26 cellular contexts compared by ENCODE assay signal in genomic region chr3:190847423-190847822, GRCh38. TPM values are rescaled to one million over a fixed set of nuclear protein-coding genes. Genes with fewer than 3 reads are reported as not detected.
"Had no signal": no experiment of that assay in that cellular context is flagged by ENCODE, and none has a peak within 500 bp of the region (broad histone marks: within the 10 kb centered on the region; RNA-seq: fewer than 3 reads in every experiment).

No MANE protein-coding gene starts in this region.

- H3K36me3 ChIP-seq: ascending aorta, MG63, Peyer's patch, SJSA1 had no signal

- H3K4me1 ChIP-seq: ascending aorta, Peyer's patch, SJSA1 had no signal

- H3K4me3 ChIP-seq: ascending aorta, MG63, Peyer's patch, SJSA1 had no signal

- DNase-seq: activated CD4-positive, alpha-beta T cell treated with anti-CD3 and anti-CD28 coated beads for 48 hours; activated CD4-positive, alpha-beta T cell treated with anti-CD3 and anti-CD28 coated beads, Interleukin-2, amount 50 U/mL, for 4 hours; activated CD4-positive, CD25-positive, alpha-beta regulatory T cell treated with anti-CD3 and anti-CD28 coated beads, Interleukin-2, amount 50 U/mL, for 72 hours; activated CD8-positive, alpha-beta memory T cell treated with anti-CD3 and anti-CD28 coated beads, Interleukin-2, amount 10 ng/mL, durations not matched to agents 7 days and 5 days; activated effector memory CD4-positive, alpha-beta T cell treated with anti-CD3 and anti-CD28 coated beads, Interleukin-2, amount 50 U/mL, for 16 hours; activated naive CD4-positive, alpha-beta T cell treated with Interleukin-2 at 50 U/mL for 16 hours; activated naive CD8-positive, alpha-beta T cell treated with anti-CD3 and anti-CD28 coated beads, Interleukin-2, amount 50 U/mL, for 24 hours; activated T-cell treated with anti-CD3 and anti-CD28 coated beads, Interleukin-2, amount 50 U/mL, for 24 hours; amniotic stem cell; MG63; MV-4-11; NCI-H1092 treated with DMSO at 0.1 percent for 48 hours; NCI-H1436; NCI-H1694 treated with DMSO at 0.1 percent for 48 hours; NCI-H2081; NCI-H510A treated with DMSO at 0.1 percent for 48 hours; NCI-H69; NK-92 treated with Interleukin-12 subunit alpha and Interleukin-12 subunit beta, amount 100 ng/mL, for 24 hours; Peyer's patch; Right ventricle myocardium superior had no signal

- ATAC-seq: activated CD8-positive, alpha-beta memory T cell treated with anti-CD3 and anti-CD28 coated beads, Interleukin-2, amount 10 ng/mL, durations not matched to agents 7 days and 5 days; activated naive CD4-positive, alpha-beta T cell treated with anti-CD3 and anti-CD28 coated beads, Interleukin-2, amount 50 U/mL, for 72 hours; activated naive CD8-positive, alpha-beta T cell treated with anti-CD3 and anti-CD28 coated beads, Interleukin-2, amount 50 U/mL, for 24 hours; WTC11 had no signal

- H3K9me3 ChIP-seq: ascending aorta, MG63, Peyer's patch, SJSA1 had no signal

- H3K27ac ChIP-seq: ascending aorta, Peyer's patch, RWPE1, SJSA1 had no signal

- H3K27me3 ChIP-seq: ascending aorta, Peyer's patch, SJSA1 had no signal

RNA-seq across cellular contexts. Expression of gene GMNC, which starts 15.1 kb away (rescaled TPM):
- total RNA-seq: activated CD8-positive, alpha-beta memory T cell treated with anti-CD3 and anti-CD28 coated beads, Interleukin-2, amount 10 ng/mL, durations not matched to agents 7 days and 5 days; activated naive CD4-positive, alpha-beta T cell treated with anti-CD3 and anti-CD28 coated beads, Interleukin-2, amount 50 U/mL, for 72 hours; activated T-helper 1 cell treated with anti-CD3 and anti-CD28 coated beads, Interleukin-12 subunit alpha, Interleukin-12 subunit beta, Interleukin-2, Interleukin-4 antibody, amounts not matched to agents 30 ng/mL and 10 ng/mL and 1 ng/mL, durations not matched to agents 14 hours and 24 hours and 36 hours; ascending aorta; Peyer's patch; SJSA1 had no signal
